ENCODE assay signal across 8 cellular contexts in the genomic region with DNA sequence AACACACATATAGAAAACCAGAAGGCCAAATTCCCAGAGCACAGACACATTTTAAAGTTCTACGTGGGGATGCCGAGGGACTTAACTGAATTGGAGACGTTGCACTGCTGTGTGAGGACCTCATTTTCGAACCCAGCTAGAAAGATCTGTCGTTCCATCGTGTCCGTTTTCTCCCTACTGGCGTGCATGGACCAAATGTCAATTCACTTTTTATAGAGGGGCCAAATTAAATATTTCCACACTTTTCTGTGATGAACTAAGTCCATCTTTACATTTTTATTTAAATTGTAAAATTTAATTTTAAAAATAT. TPM values are rescaled to one million over a fixed set of nuclear protein-coding genes. Genes with fewer than 3 reads are reported as not detected.
DNase-seq lines count a peak whose midpoint lies in the region; ATAC-seq and TF ChIP-seq lines count a peak whose summit lies in the region.

No MANE protein-coding gene starts in this region.

- H3K4me3 ChIP-seq in CD4-positive, alpha-beta memory T cell (ENCODE audit: low read length in 2 of 2), result peak overlapping the region; percentile 40 to 96
- H3K4me3 ChIP-seq in breast epithelium (peak overlapping the region; percentile 90 to 94 (median 93)), muscle layer of colon (ENCODE audit: low read depth in 1 of 2, low read length in 2 of 2) (peak overlapping the region; percentile 77 to 83)

- peaks cover 8 to 31% of the 10 kb centered on the region in 2 donors for H3K36me3 Mint-ChIP-seq in CD4-positive, alpha-beta memory T cell

- H3K4me1 ChIP-seq in CD4-positive, alpha-beta memory T cell (ENCODE audit: insufficient read depth, low read length), result peaks cover 62% of the 10 kb centered on the region
- peaks cover 0 to 2% of the 10 kb centered on the region in 2 donors for H3K4me1 ChIP-seq in breast epithelium
- peaks cover 15% of the 10 kb centered on the region for H3K4me1 ChIP-seq in muscle layer of colon (ENCODE audit: insufficient read depth, low read length)

- CTCF ChIA-PET in CD4-positive, alpha-beta memory T cell (lab: Charles Lee; ENCODE audit: partially characterized antibody), result interaction anchor here (1.0 to 2.6 kb wide), 2 partner anchors 35 to 613 kb away, joined by 3 to 22 read pairs; partner anchors contain the start of gene ZNF407

- no peak for DNase-seq in CD4-positive, alpha-beta memory T cell
- DNase-seq in HuH-7.5 (ENCODE audit: low spot score), result peak; percentile 22
- DNase-seq in breast epithelium (ENCODE audit: low spot score in 2 of 2), result no peak
- DNase-seq in NCI-H2107 treated with DMSO at 0.1 percent for 48 hours (lab: John Stamatoyannopoulos, UW; ENCODE audit: unreplicated experiment), result no peak
- DNase-seq in NCI-H226, result no peak

- H3K9ac ChIP-seq in muscle layer of colon (ENCODE audit: low read length), result peak overlapping the region; percentile 67

- H3K27ac ChIP-seq in CD4-positive, alpha-beta memory T cell (ENCODE audit: low read depth, low read length), result peak overlapping the region; percentile 80
- H3K27ac ChIP-seq in breast epithelium, result peak overlapping the region; percentile 95 to 99
- peak overlapping the region; percentile 98 for H3K27ac ChIP-seq in muscle layer of colon (ENCODE audit: low read depth, low read length)

- no peak for TF ChIP-seq CTCF in breast epithelium (IDR thresholded peaks at IDR 0.05)

- peak overlapping the region; percentile 91 to 99 (median 97) for H3K27ac Mint-ChIP-seq in CD4-positive, alpha-beta memory T cell

- intact Hi-C loops in CD4-positive, alpha-beta memory T cell (cut with micrococcal nuclease), result loop anchor here (1.0 to 10.0 kb wide), 8 partner anchors 37 to 1615 kb away; partner anchors contain the start of genes CNDP2, TIMM21 and ZNF236
- intact Hi-C loops in breast epithelium (cut with DNase I; ENCODE audit: low total_unique reads), result no loop called here

- H3K4me1 Mint-ChIP-seq in CD4-positive, alpha-beta memory T cell, result peaks cover 48 to 78% (median 61%) of the 10 kb centered on the region in 4 donors

- POLR2A ChIA-PET in CD4-positive, alpha-beta memory T cell (lab: Charles Lee; ENCODE audit: partially characterized antibody), result interaction anchor here (0.7 to 6.5 kb wide), 17 partner anchors 10 to 1853 kb away, joined by 3 to 61 read pairs (median 5); partner anchors contain the start of gene ZNF407

- H3K9me3 Mint-ChIP-seq in CD4-positive, alpha-beta memory T cell, result peaks cover 0 to 4% (median 0%) of the 10 kb centered on the region in 8 donors

- no peak for TF ChIP-seq POLR2A in breast epithelium (IDR thresholded peaks at IDR 0.05)

- H3K4me3 Mint-ChIP-seq in CD4-positive, alpha-beta memory T cell, result peak overlapping the region; percentile 94 to 100 (median 99)

- no peak for ATAC-seq in HG03565 (IDR thresholded peaks at IDR 0.05; ENCODE audit: unreplicated experiment)
- no peak for ATAC-seq in GM18858 (IDR thresholded peaks at IDR 0.05; ENCODE audit: unreplicated experiment)

- H3K27me3 ChIP-seq in CD4-positive, alpha-beta memory T cell (ENCODE audit: insufficient read depth, low read length), result no peaks in the 10 kb centered on the region
- H3K27me3 ChIP-seq in breast epithelium, result no peaks in the 10 kb centered on the region
- no peaks in the 10 kb centered on the region for H3K27me3 ChIP-seq in muscle layer of colon (ENCODE audit: control insufficient read depth in 1 of 2, insufficient read depth in 2 of 2, low read length in 2 of 2)

- H3K9me3 ChIP-seq in CD4-positive, alpha-beta memory T cell (ENCODE audit: control insufficient read depth in 1 of 2, low read length in 2 of 2), result no peaks in the 10 kb centered on the region
- H3K9me3 ChIP-seq in breast epithelium (no peaks in the 10 kb centered on the region), muscle layer of colon (ENCODE audit: low read length) (no peaks in the 10 kb centered on the region)

- H3K36me3 ChIP-seq in CD4-positive, alpha-beta memory T cell (ENCODE audit: insufficient read depth, low read length), result no peaks in the 10 kb centered on the region
- H3K36me3 ChIP-seq in breast epithelium, result no peaks in the 10 kb centered on the region
- H3K36me3 ChIP-seq in muscle layer of colon (ENCODE audit: insufficient read depth, low read length), result no peaks in the 10 kb centered on the region

- peaks cover 0 to 2% of the 10 kb centered on the region in 2 donors for H3K27me3 Mint-ChIP-seq in CD4-positive, alpha-beta memory T cell

RNA-seq across cellular contexts. Expression of gene TSHZ1, which starts 0.7 kb away (rescaled TPM):
- total RNA-seq in CD4-positive, alpha-beta memory T cell, result 10 to 100 TPM; 30.1 to 32.0 TPM
- 1 to 10 TPM in 1 of 2 donors, under 1 TPM in 1; 0.84 to 6.5 TPM for polyA plus RNA-seq in CD4-positive, alpha-beta memory T cell
- total RNA-seq in breast epithelium, result 10 to 100 TPM; 12.3 to 18.3 (median 16.4) TPM

RNA-seq across cellular contexts. Expression of gene PTGR3, which starts 1.0 kb away (rescaled TPM):
- 10 to 100 TPM; 55.9 to 56.7 TPM for total RNA-seq in CD4-positive, alpha-beta memory T cell
- polyA plus RNA-seq in CD4-positive, alpha-beta memory T cell, result 10 to 100 TPM; 21.0 to 29.3 TPM
- total RNA-seq in breast epithelium, result 10 to 100 TPM; 21.3 to 32.9 (median 22.9) TPM
